Comparison of ENCODE assay signal across 8 cellular contexts in the genomic region with DNA sequence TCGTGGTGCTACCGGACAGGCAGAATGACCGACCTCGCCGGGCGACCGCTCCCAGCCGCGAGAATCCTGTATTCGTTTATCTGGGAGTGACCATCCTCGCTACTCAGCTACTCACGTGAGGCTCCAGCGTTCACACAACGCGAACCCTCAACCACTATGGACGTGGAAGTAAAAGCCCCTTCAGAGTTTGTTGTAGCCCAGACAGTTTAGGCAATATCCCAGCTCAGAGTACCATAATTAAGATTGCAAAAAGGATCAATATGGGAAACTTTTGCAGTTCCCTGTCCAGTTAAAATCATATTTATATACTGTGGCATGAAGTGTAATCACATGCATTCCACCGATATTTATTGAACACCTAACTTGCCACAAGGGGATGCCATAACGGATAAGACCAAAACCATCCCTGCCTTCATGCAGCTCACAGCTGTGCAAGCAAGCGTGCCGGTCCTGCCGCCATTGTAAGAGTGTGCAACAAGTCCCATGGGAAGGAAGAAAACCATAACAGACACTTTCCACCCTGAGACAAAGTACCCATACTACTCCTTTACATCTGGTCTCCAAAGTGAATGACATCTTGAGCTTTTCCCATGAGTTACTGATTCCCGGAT. TPM values are rescaled to one million over a fixed set of nuclear protein-coding genes. Genes with fewer than 3 reads are reported as not detected.
A peak's percentile ranks its signal among the peaks of the same experiment; 100 is the strongest.
DNase-seq lines count a peak whose midpoint lies in the region; ATAC-seq, FAIRE-seq and TF ChIP-seq lines count a peak whose summit lies in the region.

No MANE protein-coding gene starts in this region.

- H2AFZ ChIP-seq in GM23248: peak overlapping the region; percentile 99
- no peak overlapping the region for H2AFZ ChIP-seq in OCI-LY1 (ENCODE audit: low read length)

- POLR2A ChIA-PET in CD4-positive, alpha-beta T cell (lab: Charles Lee): interaction anchor here (0.8 to 1.9 kb wide), 14 partner anchors 9 to 1560 kb away, joined by 3 to 22 read pairs (median 6); a partner anchor contains a TSS

- 7 to 10% methylated on average over 13 to 22 of the region's 22 CpGs for WGBS in GM23248 (ENCODE audit: low coverage in 1 of 2, low lambda C conversion rate in 2 of 2, missing lambda C conversion rate in 2 of 2), 2 experiments

- no peak for TF ChIP-seq CTCF in CD4-positive, alpha-beta T cell (IDR thresholded peaks at IDR 0.05)
- TF ChIP-seq CTCF in OCI-LY1 (IDR thresholded peaks at IDR 0.05; ENCODE audit: low read length) (no peak; the same call in 1 of the 2 replicates), bronchial epithelial cell (IDR thresholded peaks at IDR 0.05; ENCODE audit: insufficient read depth, low read length, severe bottlenecking) (no peak), GM20000 (IDR thresholded peaks at IDR 0.05; ENCODE audit: extremely low read depth, missing control alignments) (no peak)

- no peaks in the 10 kb centered on the region for H3K27me3 ChIP-seq in CD4-positive, alpha-beta T cell (ENCODE audit: control insufficient read depth, insufficient read depth, low read length)
- no peaks in the 10 kb centered on the region for H3K27me3 ChIP-seq in GM23248 (replicated peaks; ENCODE audit: insufficient read depth)
- no peaks in the 10 kb centered on the region for H3K27me3 ChIP-seq in OCI-LY1 (ENCODE audit: insufficient read depth, low read length)
- no peaks in the 10 kb centered on the region for H3K27me3 ChIP-seq in bronchial epithelial cell (ENCODE audit: control insufficient read depth, insufficient read depth, low read length)
- no peaks in the 10 kb centered on the region for H3K27me3 ChIP-seq in mucosa of rectum (ENCODE audit: control insufficient read depth in 2 of 2, insufficient read depth in 2 of 2, low read length in 2 of 2)

- H3K4me3 ChIP-seq in GM23248 (peak overlapping the region; percentile 89), OCI-LY1 (ENCODE audit: low read depth, low read length, poor library complexity, severe bottlenecking) (peak overlapping the region; percentile 99), bronchial epithelial cell (ENCODE audit: low read depth, low read length) (peak overlapping the region; percentile 78), mucosa of rectum (ENCODE audit: low read length in 2 of 2) (peak overlapping the region; percentile 86 to 90)

- H3K36me3 ChIP-seq in GM23248 (ENCODE audit: low read depth): peaks cover 8% of the 10 kb centered on the region; the same call in 1 of the 2 replicates
- H3K36me3 ChIP-seq in OCI-LY1 (ENCODE audit: insufficient read depth, low read length): peaks cover 9% of the 10 kb centered on the region; the same call in 1 of the 2 replicates
- no peaks in the 10 kb centered on the region for H3K36me3 ChIP-seq in bronchial epithelial cell (ENCODE audit: control insufficient read depth, insufficient read depth, low read length)
- H3K36me3 ChIP-seq in mucosa of rectum (ENCODE audit: control insufficient read depth in 2 of 2, insufficient read depth in 2 of 2, low read length in 2 of 2): no peaks in the 10 kb centered on the region

- H3K9me2 ChIP-seq in GM23248 (ENCODE audit: insufficient read depth) (no peaks in the 10 kb centered on the region), OCI-LY1 (ENCODE audit: low read depth, low read length) (no peaks in the 10 kb centered on the region)

- peaks cover 37% of the 10 kb centered on the region for H3K4me1 Mint-ChIP-seq in CD4-positive, alpha-beta T cell (ENCODE audit: low read depth)

- H3K27ac ChIP-seq in CD4-positive, alpha-beta T cell (ENCODE audit: low read depth, low read length): peak overlapping the region; percentile 79
- H3K27ac ChIP-seq in GM23248: peak overlapping the region; percentile 67
- no peak overlapping the region for H3K27ac ChIP-seq in OCI-LY1 (ENCODE audit: low read depth, low read length, poor library complexity, severe bottlenecking)
- H3K27ac ChIP-seq in mucosa of rectum (ENCODE audit: low read depth in 2 of 2, low read length in 2 of 2): peak overlapping the region; percentile 60 to 71

- H4K20me1 ChIP-seq in GM23248 (ENCODE audit: insufficient read depth) (no peaks in the 10 kb centered on the region), OCI-LY1 (ENCODE audit: insufficient read depth, low read length) (no peaks in the 10 kb centered on the region)

- CTCF ChIA-PET in CD4-positive, alpha-beta T cell (lab: Charles Lee): interaction anchor here (0.9 to 1.4 kb wide), 4 partner anchors 12 to 721 kb away, joined by 3 to 4 read pairs (median 4); no protein-coding TSS in a partner anchor

- H3K9me3 Mint-ChIP-seq in CD4-positive, alpha-beta T cell: no peaks in the 10 kb centered on the region

- peak overlapping the region; percentile 90 for H3K27ac Mint-ChIP-seq in CD4-positive, alpha-beta T cell

- peaks cover 22% of the 10 kb centered on the region for H3K36me3 Mint-ChIP-seq in CD4-positive, alpha-beta T cell (ENCODE audit: low read depth)

- peak overlapping the region; percentile 91 for H3K4me3 Mint-ChIP-seq in CD4-positive, alpha-beta T cell

- H3F3A ChIP-seq in GM23248 (ENCODE audit: insufficient read depth) (no peaks in the 10 kb centered on the region), OCI-LY1 (ENCODE audit: insufficient read depth, low read length) (no peaks in the 10 kb centered on the region)

- DNase-seq in CD4-positive, alpha-beta T cell: no peak
- peak; percentile 47 for DNase-seq in GM23248
- peak; percentile 13 for DNase-seq in bronchial epithelial cell (ENCODE audit: low read depth)
- no peak for DNase-seq in GM20000 (ENCODE audit: low spot score)

- H3K9ac ChIP-seq in GM23248: peak overlapping the region; percentile 81
- H3K9ac ChIP-seq in OCI-LY1 (ENCODE audit: low read length): peak overlapping the region; percentile 73
- H3K9ac ChIP-seq in mucosa of rectum (ENCODE audit: low read depth in 1 of 2, low read length in 2 of 2): peak overlapping the region in 1 of 2 donors; percentile 63

- no peak for ATAC-seq in CD4-positive, alpha-beta T cell (ENCODE audit: poor library complexity)
- no peak for ATAC-seq in HG02981 (IDR thresholded peaks at IDR 0.05; ENCODE audit: unreplicated experiment)
- ATAC-seq in GM21717 (IDR thresholded peaks at IDR 0.05; ENCODE audit: unreplicated experiment): no peak

- H3K9me3 ChIP-seq in CD4-positive, alpha-beta T cell (ENCODE audit: control insufficient read depth, low read length): no peaks in the 10 kb centered on the region
- H3K9me3 ChIP-seq in GM23248 (ENCODE audit: low read depth) (no peaks in the 10 kb centered on the region), OCI-LY1 (ENCODE audit: low read length) (no peaks in the 10 kb centered on the region), mucosa of rectum (ENCODE audit: control insufficient read depth in 2 of 2, low read length in 2 of 2) (no peaks in the 10 kb centered on the region)

- H3K4me2 ChIP-seq in GM23248 (ENCODE audit: unreplicated experiment) (peak overlapping the region; percentile 84), OCI-LY1 (ENCODE audit: low read length) (peak overlapping the region; percentile 86)

- intact Hi-C loops in CD4-positive, alpha-beta T cell (cut with DNase I, micrococcal nuclease): loop anchor here (2.0 to 5.0 kb wide), 6 partner anchors 116 to 1404 kb away; a partner anchor contains a TSS

- H3K79me2 ChIP-seq in GM23248 (ENCODE audit: insufficient read depth): peaks cover 40% of the 10 kb centered on the region
- peaks cover 29% of the 10 kb centered on the region for H3K79me2 ChIP-seq in OCI-LY1 (ENCODE audit: insufficient read depth, low read length)

- H3K4me1 ChIP-seq in GM23248 (ENCODE audit: insufficient read depth) (peaks cover 20% of the 10 kb centered on the region), OCI-LY1 (ENCODE audit: insufficient read depth, low read length, severe bottlenecking) (peaks cover 36% of the 10 kb centered on the region), mucosa of rectum (ENCODE audit: control insufficient read depth in 2 of 2, insufficient read depth in 2 of 2, low read length in 2 of 2) (peaks cover 16 to 29% of the 10 kb centered on the region in 2 donors)

- peaks cover 4% of the 10 kb centered on the region for H3K27me3 Mint-ChIP-seq in CD4-positive, alpha-beta T cell

- in situ Hi-C loops in GM23248 (cut with MboI): no loop called here

- FAIRE-seq in bronchial epithelial cell (lab: Jason Lieb, UNC): no peak

RNA-seq across cellular contexts. Expression of a gene that starts 0.9 kb away (rescaled TPM):
- 100 to 1,000 TPM; 159 to 171 TPM for total RNA-seq in CD4-positive, alpha-beta T cell
- total RNA-seq in GM23248 (2014; rRNA removed; shearing (Covaris generic)): 41.1 and 44.5 TPM in 2 replicates
- polyA plus RNA-seq in GM23248 (2016; fragmentation: Nextera tagmentation; extraction: Ambion mirVana): 52.8 and 52.9 TPM in 2 replicates
- total RNA-seq in bronchial epithelial cell: 42.4 and 48.8 TPM in 2 replicates

Comparison
In these comparisons a context has a peak if more than half of its experiments do, and no peak if none do; other contexts are left out.
1. DNase-seq: peak in GM23248 (single experiment) and bronchial epithelial cell (single experiment); none in CD4-positive, alpha-beta T cell (0 of 10) and GM20000 (single experiment).
2. Peak in every context shown above with its lines, with median percentiles within 50 percentile points of each other: H3K4me3 ChIP-seq.